ENCODE assay signal across 19 cellular contexts in the genomic region with DNA sequence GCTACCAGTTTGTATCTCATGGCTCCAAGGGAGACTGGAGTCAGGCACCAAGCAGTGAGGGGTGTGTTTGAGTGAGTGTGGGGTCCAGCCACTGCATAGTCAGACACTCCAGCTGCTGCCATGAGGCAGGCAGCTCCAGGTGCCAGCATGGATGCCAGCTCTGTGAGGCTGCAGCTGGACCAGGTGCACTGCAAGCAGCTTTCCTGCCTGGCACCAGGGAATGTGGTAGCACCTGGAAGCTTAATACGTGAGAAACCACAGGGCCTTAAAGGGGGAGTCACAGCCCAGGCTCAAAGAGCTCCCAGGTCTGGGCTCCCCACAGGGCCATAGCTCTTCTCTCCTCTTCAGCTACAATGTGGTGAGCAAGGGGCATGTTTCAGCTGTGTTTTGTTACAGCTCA.
DNase-seq lines count a peak whose midpoint lies in the region; ATAC-seq and TF ChIP-seq lines count a peak whose summit lies in the region.
"Had no signal": no experiment of that assay in that cellular context is flagged by ENCODE, and none has a peak within 500 bp of the region (broad histone marks: within the 10 kb centered on the region; RNA-seq: fewer than 3 reads in every experiment).

No MANE protein-coding gene starts in this region.

- no peak overlapping the region for H3K27ac ChIP-seq in upper lobe of right lung

- H3K27me3 Mint-ChIP-seq in chondrocyte (ENCODE audit: low read depth) (no peaks in the 10 kb centered on the region), T-cell (no peaks in the 10 kb centered on the region)
- H3K27me3 Mint-ChIP-seq: B cell had no signal

- no peak for TF ChIP-seq CTCF in chondrocyte (IDR thresholded peaks at IDR 0.05)
- no peak for TF ChIP-seq CTCF in upper lobe of right lung (IDR thresholded peaks at IDR 0.05)

- H3K4me3 Mint-ChIP-seq in chondrocyte (ENCODE audit: unreplicated experiment) (no peak overlapping the region), T-cell (no peak overlapping the region)
- H3K4me3 Mint-ChIP-seq: B cell, CD14-positive monocyte, GM23338 had no signal

- intact Hi-C loops in upper lobe of right lung (cut with DNase I) = no loop called here
- intact Hi-C loops in left cardiac atrium (cut with DNase I) = no loop called here

- CTCF ChIA-PET in T-cell (lab: Charles Lee) = no interaction called here

- no peaks in the 10 kb centered on the region for H3K4me1 ChIP-seq in upper lobe of right lung

- H3K9me3 Mint-ChIP-seq in chondrocyte (ENCODE audit: low read depth) (no peaks in the 10 kb centered on the region), T-cell (peaks cover 3 to 11% (median 9%) of the 10 kb centered on the region in 3 donors)
- H3K9me3 Mint-ChIP-seq: GM23338 had no signal

- H3K4me3 ChIP-seq in upper lobe of right lung = no peak overlapping the region
- H3K4me3 ChIP-seq: GM23338, HAP-1 had no signal

- H3K36me3 Mint-ChIP-seq in chondrocyte (ENCODE audit: low read depth) (no peaks in the 10 kb centered on the region), T-cell (no peaks in the 10 kb centered on the region)
- H3K36me3 Mint-ChIP-seq: CD14-positive monocyte had no signal

- ATAC-seq in upper lobe of right lung (peak; percentile 36), HG03196 (IDR thresholded peaks at IDR 0.05; ENCODE audit: unreplicated experiment) (no peak), left cardiac atrium (no peak), T-cell (replicated peaks in 1 of 4) (no peak)
- ATAC-seq: GM23338, PC-3 had no signal

- H3K9me3 ChIP-seq in upper lobe of right lung = no peaks in the 10 kb centered on the region
- H3K9me3 ChIP-seq: HAP-1 had no signal

- POLR2A ChIA-PET in T-cell (lab: Charles Lee) = no interaction called here

- no peaks in the 10 kb centered on the region for H3K27me3 ChIP-seq in upper lobe of right lung

- H3K36me3 ChIP-seq in upper lobe of right lung = no peaks in the 10 kb centered on the region
- H3K36me3 ChIP-seq: HAP-1 had no signal

- H3K4me1 Mint-ChIP-seq in chondrocyte (ENCODE audit: low read depth) (no peaks in the 10 kb centered on the region), T-cell (no peaks in the 10 kb centered on the region)
- H3K4me1 Mint-ChIP-seq: B cell, CD14-positive monocyte, GM23338 had no signal

- DNase-seq in NCI-H1417 (lab: John Stamatoyannopoulos, UW) (peak; percentile 33 to 57 (median 48)), NCI-H1417 treated with DMSO at 0.1 percent for 48 hours (lab: John Stamatoyannopoulos, UW) (no peak), NCI-H510A (lab: John Stamatoyannopoulos, UW) (peak; percentile 38), chondrocyte (ENCODE audit: low spot score) (peak; percentile 39), upper lobe of right lung (no peak), left cardiac atrium (no peak), T-cell (no peak)
- DNase-seq: KG1, NCI-H1092, NCI-H146, NCI-H2029 treated with DMSO at 0.1 percent for 48 hours, NCI-H524 treated with DMSO at 0.1 percent for 48 hours, PC-3, Right ventricle myocardium superior had no signal

- H3K27ac Mint-ChIP-seq in chondrocyte (ENCODE audit: unreplicated experiment) (no peak overlapping the region), T-cell (no peak overlapping the region)
- H3K27ac Mint-ChIP-seq: B cell, GM23338 had no signal

Comparison
In these comparisons a context has a peak if more than half of its experiments do, and no peak if none do; other contexts are left out.
1. DNase-seq: peak in NCI-H1417 (3 of 3), NCI-H510A (single experiment) and chondrocyte (single experiment); none in NCI-H1417 treated with DMSO at 0.1 percent for 48 hours (single experiment), upper lobe of right lung (single experiment), left cardiac atrium (single experiment) and T-cell (0 of 34).